ENCODE assay signal across 1 cellular context in the genomic region with DNA sequence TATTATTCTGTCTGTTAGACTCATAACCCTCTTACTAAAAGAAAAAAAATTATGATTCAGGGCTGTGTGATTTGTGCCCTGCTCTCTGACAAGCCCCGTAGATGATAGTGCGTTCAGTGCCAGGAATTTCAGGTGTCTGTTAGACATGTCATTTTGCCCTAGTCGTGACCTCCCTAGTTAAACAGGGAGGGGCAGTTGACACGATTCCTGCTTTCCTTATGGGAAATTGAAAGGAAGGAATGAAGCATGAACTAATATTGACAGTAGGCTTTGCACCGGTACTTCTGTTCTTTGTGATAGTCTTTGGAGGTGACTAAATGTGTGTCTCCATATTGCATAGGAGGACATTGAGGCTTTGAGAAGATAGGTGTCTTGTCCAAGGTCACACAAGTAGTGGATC.
TF ChIP-seq lines count a peak whose summit lies in the region.

No MANE protein-coding gene starts in this region.

TF ChIP-seq in HepG2, 621 proteins besides CTCF, POLR2A, EP300 and RAD21 (continued from another document and continues in another):
- TF ChIP-seq, protein P1, sequence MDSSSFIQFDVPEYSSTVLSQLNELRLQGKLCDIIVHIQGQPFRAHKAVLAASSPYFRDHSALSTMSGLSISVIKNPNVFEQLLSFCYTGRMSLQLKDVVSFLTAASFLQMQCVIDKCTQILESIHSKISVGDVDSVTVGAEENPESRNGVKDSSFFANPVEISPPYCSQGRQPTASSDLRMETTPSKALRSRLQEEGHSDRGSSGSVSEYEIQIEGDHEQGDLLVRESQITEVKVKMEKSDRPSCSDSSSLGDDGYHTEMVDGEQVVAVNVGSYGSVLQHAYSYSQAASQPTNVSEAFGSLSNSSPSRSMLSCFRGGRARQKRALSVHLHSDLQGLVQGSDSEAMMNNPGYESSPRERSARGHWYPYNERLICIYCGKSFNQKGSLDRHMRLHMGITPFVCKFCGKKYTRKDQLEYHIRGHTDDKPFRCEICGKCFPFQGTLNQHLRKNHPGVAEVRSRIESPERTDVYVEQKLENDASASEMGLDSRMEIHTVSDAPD (CRISPR knock-in tag; IDR thresholded peaks at IDR 0.05) = no peak
- TF ChIP-seq, protein P2, sequence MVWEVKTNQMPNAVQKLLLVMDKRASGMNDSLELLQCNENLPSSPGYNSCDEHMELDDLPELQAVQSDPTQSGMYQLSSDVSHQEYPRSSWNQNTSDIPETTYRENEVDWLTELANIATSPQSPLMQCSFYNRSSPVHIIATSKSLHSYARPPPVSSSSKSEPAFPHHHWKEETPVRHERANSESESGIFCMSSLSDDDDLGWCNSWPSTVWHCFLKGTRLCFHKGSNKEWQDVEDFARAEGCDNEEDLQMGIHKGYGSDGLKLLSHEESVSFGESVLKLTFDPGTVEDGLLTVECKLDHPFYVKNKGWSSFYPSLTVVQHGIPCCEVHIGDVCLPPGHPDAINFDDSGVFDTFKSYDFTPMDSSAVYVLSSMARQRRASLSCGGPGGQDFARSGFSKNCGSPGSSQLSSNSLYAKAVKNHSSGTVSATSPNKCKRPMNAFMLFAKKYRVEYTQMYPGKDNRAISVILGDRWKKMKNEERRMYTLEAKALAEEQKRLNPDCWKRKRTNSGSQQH (CRISPR knock-in tag; IDR thresholded peaks at IDR 0.05; ENCODE audit: low read depth) = no peak
- no peak for TF ChIP-seq KLF9 (CRISPR knock-in tag; IDR thresholded peaks at IDR 0.05; ENCODE audit: low read depth)
- peak; percentile 62; the same call in 1 of the 2 replicates for TF ChIP-seq HDAC2 (CRISPR knock-in tag; IDR thresholded peaks at IDR 0.05)
- TF ChIP-seq ZFP36 (IDR thresholded peaks at IDR 0.05; ENCODE audit: borderline replicate concordance, low read depth, low read length, partially characterized antibody) = no peak
- TF ChIP-seq, protein P3, sequence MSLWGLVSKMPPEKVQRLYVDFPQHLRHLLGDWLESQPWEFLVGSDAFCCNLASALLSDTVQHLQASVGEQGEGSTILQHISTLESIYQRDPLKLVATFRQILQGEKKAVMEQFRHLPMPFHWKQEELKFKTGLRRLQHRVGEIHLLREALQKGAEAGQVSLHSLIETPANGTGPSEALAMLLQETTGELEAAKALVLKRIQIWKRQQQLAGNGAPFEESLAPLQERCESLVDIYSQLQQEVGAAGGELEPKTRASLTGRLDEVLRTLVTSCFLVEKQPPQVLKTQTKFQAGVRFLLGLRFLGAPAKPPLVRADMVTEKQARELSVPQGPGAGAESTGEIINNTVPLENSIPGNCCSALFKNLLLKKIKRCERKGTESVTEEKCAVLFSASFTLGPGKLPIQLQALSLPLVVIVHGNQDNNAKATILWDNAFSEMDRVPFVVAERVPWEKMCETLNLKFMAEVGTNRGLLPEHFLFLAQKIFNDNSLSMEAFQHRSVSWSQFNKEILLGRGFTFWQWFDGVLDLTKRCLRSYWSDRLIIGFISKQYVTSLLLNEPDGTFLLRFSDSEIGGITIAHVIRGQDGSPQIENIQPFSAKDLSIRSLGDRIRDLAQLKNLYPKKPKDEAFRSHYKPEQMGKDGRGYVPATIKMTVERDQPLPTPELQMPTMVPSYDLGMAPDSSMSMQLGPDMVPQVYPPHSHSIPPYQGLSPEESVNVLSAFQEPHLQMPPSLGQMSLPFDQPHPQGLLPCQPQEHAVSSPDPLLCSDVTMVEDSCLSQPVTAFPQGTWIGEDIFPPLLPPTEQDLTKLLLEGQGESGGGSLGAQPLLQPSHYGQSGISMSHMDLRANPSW (CRISPR knock-in tag; IDR thresholded peaks at IDR 0.05; ENCODE audit: borderline replicate concordance) = no peak
- TF ChIP-seq SP4 (CRISPR knock-in tag; IDR thresholded peaks at IDR 0.05) = no peak
- TF ChIP-seq FLYWCH1 (CRISPR knock-in tag; IDR thresholded peaks at IDR 0.05) = no peak
- TF ChIP-seq ZC3H13 (CRISPR knock-in tag; IDR thresholded peaks at IDR 0.05) = no peak
- TF ChIP-seq, protein P4, sequence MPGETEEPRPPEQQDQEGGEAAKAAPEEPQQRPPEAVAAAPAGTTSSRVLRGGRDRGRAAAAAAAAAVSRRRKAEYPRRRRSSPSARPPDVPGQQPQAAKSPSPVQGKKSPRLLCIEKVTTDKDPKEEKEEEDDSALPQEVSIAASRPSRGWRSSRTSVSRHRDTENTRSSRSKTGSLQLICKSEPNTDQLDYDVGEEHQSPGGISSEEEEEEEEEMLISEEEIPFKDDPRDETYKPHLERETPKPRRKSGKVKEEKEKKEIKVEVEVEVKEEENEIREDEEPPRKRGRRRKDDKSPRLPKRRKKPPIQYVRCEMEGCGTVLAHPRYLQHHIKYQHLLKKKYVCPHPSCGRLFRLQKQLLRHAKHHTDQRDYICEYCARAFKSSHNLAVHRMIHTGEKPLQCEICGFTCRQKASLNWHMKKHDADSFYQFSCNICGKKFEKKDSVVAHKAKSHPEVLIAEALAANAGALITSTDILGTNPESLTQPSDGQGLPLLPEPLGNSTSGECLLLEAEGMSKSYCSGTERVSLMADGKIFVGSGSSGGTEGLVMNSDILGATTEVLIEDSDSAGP (CRISPR knock-in tag; IDR thresholded peaks at IDR 0.05; ENCODE audit: borderline replicate concordance) = no peak
- no peak for TF ChIP-seq RFXAP (CRISPR knock-in tag; IDR thresholded peaks at IDR 0.05; ENCODE audit: borderline replicate concordance)
- TF ChIP-seq KLF11 (CRISPR knock-in tag; IDR thresholded peaks at IDR 0.05) = peak; percentile 71
- no peak for TF ChIP-seq MAFG (CRISPR knock-in tag; IDR thresholded peaks at IDR 0.05)
- TF ChIP-seq SKI (IDR thresholded peaks at IDR 0.05; ENCODE audit: partially characterized antibody) = peak; percentile 28
- no peak for TF ChIP-seq GATA4 (IDR thresholded peaks at IDR 0.05; ENCODE audit: borderline replicate concordance, low read depth)
- TF ChIP-seq YEATS2 (CRISPR knock-in tag; IDR thresholded peaks at IDR 0.05; ENCODE audit: borderline replicate concordance) = no peak
- no peak for TF ChIP-seq GZF1 (CRISPR knock-in tag; IDR thresholded peaks at IDR 0.05)
- no peak for TF ChIP-seq SP2 (CRISPR knock-in tag; IDR thresholded peaks at IDR 0.05)
- TF ChIP-seq, protein P5, sequence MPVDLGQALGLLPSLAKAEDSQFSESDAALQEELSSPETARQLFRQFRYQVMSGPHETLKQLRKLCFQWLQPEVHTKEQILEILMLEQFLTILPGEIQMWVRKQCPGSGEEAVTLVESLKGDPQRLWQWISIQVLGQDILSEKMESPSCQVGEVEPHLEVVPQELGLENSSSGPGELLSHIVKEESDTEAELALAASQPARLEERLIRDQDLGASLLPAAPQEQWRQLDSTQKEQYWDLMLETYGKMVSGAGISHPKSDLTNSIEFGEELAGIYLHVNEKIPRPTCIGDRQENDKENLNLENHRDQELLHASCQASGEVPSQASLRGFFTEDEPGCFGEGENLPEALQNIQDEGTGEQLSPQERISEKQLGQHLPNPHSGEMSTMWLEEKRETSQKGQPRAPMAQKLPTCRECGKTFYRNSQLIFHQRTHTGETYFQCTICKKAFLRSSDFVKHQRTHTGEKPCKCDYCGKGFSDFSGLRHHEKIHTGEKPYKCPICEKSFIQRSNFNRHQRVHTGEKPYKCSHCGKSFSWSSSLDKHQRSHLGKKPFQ (CRISPR knock-in tag; IDR thresholded peaks at IDR 0.05; ENCODE audit: insufficient replicate concordance) = no peak
- no peak for TF ChIP-seq SRY (CRISPR knock-in tag; IDR thresholded peaks at IDR 0.05)
- TF ChIP-seq, protein P6, sequence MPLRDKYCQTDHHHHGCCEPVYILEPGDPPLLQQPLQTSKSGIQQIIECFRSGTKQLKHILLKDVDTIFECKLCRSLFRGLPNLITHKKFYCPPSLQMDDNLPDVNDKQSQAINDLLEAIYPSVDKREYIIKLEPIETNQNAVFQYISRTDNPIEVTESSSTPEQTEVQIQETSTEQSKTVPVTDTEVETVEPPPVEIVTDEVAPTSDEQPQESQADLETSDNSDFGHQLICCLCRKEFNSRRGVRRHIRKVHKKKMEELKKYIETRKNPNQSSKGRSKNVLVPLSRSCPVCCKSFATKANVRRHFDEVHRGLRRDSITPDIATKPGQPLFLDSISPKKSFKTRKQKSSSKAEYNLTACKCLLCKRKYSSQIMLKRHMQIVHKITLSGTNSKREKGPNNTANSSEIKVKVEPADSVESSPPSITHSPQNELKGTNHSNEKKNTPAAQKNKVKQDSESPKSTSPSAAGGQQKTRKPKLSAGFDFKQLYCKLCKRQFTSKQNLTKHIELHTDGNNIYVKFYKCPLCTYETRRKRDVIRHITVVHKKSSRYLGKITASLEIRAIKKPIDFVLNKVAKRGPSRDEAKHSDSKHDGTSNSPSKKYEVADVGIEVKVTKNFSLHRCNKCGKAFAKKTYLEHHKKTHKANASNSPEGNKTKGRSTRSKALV (CRISPR knock-in tag; IDR thresholded peaks at IDR 0.05) = no peak
- TF ChIP-seq, protein P7, sequence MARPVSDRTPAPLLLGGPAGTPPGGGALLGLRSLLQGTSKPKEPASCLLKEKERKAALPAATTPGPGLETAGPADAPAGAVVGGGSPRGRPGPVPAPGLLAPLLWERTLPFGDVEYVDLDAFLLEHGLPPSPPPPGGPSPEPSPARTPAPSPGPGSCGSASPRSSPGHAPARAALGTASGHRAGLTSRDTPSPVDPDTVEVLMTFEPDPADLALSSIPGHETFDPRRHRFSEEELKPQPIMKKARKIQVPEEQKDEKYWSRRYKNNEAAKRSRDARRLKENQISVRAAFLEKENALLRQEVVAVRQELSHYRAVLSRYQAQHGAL (CRISPR knock-in tag; IDR thresholded peaks at IDR 0.05; ENCODE audit: not compliant biosample characterization) = no peak
- TF ChIP-seq ATRX (CRISPR knock-in tag; IDR thresholded peaks at IDR 0.05; ENCODE audit: borderline replicate concordance) = no peak
- TF ChIP-seq, protein P8, sequence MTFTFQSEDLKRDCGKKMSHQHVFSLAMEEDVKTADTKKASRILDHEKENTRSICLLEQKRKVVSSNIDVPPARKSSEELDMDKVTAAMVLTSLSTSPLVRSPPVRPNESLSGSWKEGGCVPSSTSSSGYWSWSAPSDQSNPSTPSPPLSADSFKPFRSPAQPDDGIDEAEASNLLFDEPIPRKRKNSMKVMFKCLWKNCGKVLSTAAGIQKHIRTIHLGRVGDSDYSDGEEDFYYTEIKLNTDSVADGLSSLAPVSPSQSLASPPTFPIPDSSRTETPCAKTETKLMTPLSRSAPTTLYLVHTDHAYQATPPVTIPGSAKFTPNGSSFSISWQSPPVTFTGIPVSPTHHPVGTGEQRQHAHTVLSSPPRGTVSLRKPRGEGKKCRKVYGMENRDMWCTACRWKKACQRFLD (CRISPR knock-in tag; IDR thresholded peaks at IDR 0.05; ENCODE audit: borderline replicate concordance) = no peak
- TF ChIP-seq, protein P9, sequence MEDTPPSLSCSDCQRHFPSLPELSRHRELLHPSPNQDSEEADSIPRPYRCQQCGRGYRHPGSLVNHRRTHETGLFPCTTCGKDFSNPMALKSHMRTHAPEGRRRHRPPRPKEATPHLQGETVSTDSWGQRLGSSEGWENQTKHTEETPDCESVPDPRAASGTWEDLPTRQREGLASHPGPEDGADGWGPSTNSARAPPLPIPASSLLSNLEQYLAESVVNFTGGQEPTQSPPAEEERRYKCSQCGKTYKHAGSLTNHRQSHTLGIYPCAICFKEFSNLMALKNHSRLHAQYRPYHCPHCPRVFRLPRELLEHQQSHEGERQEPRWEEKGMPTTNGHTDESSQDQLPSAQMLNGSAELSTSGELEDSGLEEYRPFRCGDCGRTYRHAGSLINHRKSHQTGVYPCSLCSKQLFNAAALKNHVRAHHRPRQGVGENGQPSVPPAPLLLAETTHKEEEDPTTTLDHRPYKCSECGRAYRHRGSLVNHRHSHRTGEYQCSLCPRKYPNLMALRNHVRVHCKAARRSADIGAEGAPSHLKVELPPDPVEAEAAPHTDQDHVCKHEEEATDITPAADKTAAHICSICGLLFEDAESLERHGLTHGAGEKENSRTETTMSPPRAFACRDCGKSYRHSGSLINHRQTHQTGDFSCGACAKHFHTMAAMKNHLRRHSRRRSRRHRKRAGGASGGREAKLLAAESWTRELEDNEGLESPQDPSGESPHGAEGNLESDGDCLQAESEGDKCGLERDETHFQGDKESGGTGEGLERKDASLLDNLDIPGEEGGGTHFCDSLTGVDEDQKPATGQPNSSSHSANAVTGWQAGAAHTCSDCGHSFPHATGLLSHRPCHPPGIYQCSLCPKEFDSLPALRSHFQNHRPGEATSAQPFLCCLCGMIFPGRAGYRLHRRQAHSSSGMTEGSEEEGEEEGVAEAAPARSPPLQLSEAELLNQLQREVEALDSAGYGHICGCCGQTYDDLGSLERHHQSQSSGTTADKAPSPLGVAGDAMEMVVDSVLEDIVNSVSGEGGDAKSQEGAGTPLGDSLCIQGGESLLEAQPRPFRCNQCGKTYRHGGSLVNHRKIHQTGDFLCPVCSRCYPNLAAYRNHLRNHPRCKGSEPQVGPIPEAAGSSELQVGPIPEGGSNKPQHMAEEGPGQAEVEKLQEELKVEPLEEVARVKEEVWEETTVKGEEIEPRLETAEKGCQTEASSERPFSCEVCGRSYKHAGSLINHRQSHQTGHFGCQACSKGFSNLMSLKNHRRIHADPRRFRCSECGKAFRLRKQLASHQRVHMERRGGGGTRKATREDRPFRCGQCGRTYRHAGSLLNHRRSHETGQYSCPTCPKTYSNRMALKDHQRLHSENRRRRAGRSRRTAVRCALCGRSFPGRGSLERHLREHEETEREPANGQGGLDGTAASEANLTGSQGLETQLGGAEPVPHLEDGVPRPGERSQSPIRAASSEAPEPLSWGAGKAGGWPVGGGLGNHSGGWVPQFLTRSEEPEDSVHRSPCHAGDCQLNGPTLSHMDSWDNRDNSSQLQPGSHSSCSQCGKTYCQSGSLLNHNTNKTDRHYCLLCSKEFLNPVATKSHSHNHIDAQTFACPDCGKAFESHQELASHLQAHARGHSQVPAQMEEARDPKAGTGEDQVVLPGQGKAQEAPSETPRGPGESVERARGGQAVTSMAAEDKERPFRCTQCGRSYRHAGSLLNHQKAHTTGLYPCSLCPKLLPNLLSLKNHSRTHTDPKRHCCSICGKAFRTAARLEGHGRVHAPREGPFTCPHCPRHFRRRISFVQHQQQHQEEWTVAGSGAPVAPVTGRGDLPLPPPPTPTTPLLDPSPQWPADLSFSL (CRISPR knock-in tag; IDR thresholded peaks at IDR 0.05) = no peak
- TF ChIP-seq, protein P10, sequence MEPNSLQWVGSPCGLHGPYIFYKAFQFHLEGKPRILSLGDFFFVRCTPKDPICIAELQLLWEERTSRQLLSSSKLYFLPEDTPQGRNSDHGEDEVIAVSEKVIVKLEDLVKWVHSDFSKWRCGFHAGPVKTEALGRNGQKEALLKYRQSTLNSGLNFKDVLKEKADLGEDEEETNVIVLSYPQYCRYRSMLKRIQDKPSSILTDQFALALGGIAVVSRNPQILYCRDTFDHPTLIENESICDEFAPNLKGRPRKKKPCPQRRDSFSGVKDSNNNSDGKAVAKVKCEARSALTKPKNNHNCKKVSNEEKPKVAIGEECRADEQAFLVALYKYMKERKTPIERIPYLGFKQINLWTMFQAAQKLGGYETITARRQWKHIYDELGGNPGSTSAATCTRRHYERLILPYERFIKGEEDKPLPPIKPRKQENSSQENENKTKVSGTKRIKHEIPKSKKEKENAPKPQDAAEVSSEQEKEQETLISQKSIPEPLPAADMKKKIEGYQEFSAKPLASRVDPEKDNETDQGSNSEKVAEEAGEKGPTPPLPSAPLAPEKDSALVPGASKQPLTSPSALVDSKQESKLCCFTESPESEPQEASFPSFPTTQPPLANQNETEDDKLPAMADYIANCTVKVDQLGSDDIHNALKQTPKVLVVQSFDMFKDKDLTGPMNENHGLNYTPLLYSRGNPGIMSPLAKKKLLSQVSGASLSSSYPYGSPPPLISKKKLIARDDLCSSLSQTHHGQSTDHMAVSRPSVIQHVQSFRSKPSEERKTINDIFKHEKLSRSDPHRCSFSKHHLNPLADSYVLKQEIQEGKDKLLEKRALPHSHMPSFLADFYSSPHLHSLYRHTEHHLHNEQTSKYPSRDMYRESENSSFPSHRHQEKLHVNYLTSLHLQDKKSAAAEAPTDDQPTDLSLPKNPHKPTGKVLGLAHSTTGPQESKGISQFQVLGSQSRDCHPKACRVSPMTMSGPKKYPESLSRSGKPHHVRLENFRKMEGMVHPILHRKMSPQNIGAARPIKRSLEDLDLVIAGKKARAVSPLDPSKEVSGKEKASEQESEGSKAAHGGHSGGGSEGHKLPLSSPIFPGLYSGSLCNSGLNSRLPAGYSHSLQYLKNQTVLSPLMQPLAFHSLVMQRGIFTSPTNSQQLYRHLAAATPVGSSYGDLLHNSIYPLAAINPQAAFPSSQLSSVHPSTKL (CRISPR knock-in tag; IDR thresholded peaks at IDR 0.05) = peak; percentile 89
- no peak for TF ChIP-seq ZNF563 (CRISPR knock-in tag; IDR thresholded peaks at IDR 0.05)
- no peak for TF ChIP-seq ARNTL (CRISPR knock-in tag; IDR thresholded peaks at IDR 0.05)
- no peak; the same call in 1 of the 2 replicates for TF ChIP-seq FOXA1 (IDR thresholded peaks at IDR 0.05)
- TF ChIP-seq FOXA1 (CRISPR knock-in tag; IDR thresholded peaks at IDR 0.05) = peak; percentile 94
